ENCODE assay signal across 2 cellular contexts in the genomic region with DNA sequence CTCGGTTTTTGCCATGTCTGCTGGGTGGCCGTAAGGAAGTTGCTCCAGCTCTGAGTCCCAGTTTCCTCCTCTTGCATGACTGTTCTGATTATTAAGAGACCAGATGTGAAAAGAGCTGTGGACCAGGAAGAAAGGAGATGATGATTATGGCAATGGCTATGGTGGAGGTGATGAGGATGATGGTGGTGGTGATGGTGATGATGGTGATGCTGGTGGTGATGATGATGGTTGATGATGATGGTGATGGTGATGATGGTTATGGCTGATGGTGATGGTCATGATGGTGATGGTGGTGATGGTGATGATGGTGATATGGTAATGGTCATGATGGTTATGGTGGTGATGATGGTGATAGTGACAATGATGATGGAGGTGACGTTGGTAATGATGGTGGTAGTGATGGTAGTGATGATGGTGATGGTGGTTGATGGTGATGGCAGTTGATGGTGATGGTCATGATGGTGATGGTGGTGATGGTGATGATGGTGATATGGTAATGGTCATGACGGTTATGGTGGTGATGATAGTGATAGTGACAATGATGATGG.
TF ChIP-seq lines count a peak whose summit lies in the region.

No MANE protein-coding gene starts in this region.

TF ChIP-seq in HepG2, 621 proteins besides CTCF, POLR2A, EP300 and RAD21:
- TF ChIP-seq THAP7 (CRISPR knock-in tag; IDR thresholded peaks at IDR 0.05) (no peak), FOXA1 (IDR thresholded peaks at IDR 0.05) (no peak), FOXA1 (CRISPR knock-in tag; IDR thresholded peaks at IDR 0.05) (no peak), FOXK2 (IDR thresholded peaks at IDR 0.05) (0 out of 2 replicates have a peak, but pooled peaks have one; percentile 39), CREB1 (IDR thresholded peaks at IDR 0.05) (peak; percentile 87), CREB1 (CRISPR knock-in tag; IDR thresholded peaks at IDR 0.05) (no peak)
- TF ChIP-seq, protein P1, sequence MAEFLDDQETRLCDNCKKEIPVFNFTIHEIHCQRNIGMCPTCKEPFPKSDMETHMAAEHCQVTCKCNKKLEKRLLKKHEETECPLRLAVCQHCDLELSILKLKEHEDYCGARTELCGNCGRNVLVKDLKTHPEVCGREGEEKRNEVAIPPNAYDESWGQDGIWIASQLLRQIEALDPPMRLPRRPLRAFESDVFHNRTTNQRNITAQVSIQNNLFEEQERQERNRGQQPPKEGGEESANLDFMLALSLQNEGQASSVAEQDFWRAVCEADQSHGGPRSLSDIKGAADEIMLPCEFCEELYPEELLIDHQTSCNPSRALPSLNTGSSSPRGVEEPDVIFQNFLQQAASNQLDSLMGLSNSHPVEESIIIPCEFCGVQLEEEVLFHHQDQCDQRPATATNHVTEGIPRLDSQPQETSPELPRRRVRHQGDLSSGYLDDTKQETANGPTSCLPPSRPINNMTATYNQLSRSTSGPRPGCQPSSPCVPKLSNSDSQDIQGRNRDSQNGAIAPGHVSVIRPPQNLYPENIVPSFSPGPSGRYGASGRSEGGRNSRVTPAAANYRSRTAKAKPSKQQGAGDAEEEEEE (CRISPR knock-in tag; IDR thresholded peaks at IDR 0.05; ENCODE audit: borderline replicate concordance), result no peak
TF ChIP-seq in HepG2: peak in this region for 2.

TF ChIP-seq in H1, 55 proteins besides CTCF, POLR2A, EP300 and RAD21 (continued from another document):
- TF ChIP-seq KDM5A (IDR thresholded peaks at IDR 0.05; ENCODE audit: low read length) (no peak), TEAD4 (IDR thresholded peaks at IDR 0.05; ENCODE audit: low read depth, low read length) (no peak), CBX8 (IDR thresholded peaks at IDR 0.05; ENCODE audit: borderline replicate concordance, low read depth, low read length) (no peak), POU5F1 (IDR thresholded peaks at IDR 0.05; ENCODE audit: low read depth, low read length) (no peak)
